ENCODE assay signal across 1 cellular context in the genomic region with DNA sequence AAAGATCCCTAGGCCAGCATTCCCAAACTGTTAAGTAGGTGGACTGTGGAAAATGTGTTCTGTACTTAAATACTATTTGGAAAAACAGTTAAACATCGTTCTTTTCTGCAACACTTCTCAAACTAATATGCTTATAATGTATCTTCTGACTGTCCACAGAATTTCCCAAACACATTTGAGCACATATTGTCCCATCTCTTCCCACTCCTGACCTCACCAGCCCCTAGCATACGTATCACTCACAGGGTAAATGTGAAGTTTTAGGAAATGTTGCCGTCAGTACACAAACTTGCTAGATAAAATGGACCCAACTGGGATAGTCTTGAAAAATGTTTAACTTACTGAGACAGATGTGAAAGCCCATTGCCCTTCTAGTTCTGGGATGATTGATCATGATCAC.
TF ChIP-seq lines count a peak whose summit lies in the region.

No MANE protein-coding gene starts in this region.

TF ChIP-seq in SK-N-SH, 30 proteins besides CTCF, POLR2A, EP300 and RAD21 (continued from another document):
- TF ChIP-seq, protein P1, sequence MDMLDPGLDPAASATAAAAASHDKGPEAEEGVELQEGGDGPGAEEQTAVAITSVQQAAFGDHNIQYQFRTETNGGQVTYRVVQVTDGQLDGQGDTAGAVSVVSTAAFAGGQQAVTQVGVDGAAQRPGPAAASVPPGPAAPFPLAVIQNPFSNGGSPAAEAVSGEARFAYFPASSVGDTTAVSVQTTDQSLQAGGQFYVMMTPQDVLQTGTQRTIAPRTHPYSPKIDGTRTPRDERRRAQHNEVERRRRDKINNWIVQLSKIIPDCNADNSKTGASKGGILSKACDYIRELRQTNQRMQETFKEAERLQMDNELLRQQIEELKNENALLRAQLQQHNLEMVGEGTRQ (IDR thresholded peaks at IDR 0.05; ENCODE audit: borderline replicate concordance, low read depth, low read length), result no peak
- no peak for TF ChIP-seq SMC3 (IDR thresholded peaks at IDR 0.05; ENCODE audit: low read depth, low read length)
- TF ChIP-seq NRF1 (IDR thresholded peaks at IDR 0.05; ENCODE audit: low read depth, low read length), result no peak
- TF ChIP-seq, protein P2, sequence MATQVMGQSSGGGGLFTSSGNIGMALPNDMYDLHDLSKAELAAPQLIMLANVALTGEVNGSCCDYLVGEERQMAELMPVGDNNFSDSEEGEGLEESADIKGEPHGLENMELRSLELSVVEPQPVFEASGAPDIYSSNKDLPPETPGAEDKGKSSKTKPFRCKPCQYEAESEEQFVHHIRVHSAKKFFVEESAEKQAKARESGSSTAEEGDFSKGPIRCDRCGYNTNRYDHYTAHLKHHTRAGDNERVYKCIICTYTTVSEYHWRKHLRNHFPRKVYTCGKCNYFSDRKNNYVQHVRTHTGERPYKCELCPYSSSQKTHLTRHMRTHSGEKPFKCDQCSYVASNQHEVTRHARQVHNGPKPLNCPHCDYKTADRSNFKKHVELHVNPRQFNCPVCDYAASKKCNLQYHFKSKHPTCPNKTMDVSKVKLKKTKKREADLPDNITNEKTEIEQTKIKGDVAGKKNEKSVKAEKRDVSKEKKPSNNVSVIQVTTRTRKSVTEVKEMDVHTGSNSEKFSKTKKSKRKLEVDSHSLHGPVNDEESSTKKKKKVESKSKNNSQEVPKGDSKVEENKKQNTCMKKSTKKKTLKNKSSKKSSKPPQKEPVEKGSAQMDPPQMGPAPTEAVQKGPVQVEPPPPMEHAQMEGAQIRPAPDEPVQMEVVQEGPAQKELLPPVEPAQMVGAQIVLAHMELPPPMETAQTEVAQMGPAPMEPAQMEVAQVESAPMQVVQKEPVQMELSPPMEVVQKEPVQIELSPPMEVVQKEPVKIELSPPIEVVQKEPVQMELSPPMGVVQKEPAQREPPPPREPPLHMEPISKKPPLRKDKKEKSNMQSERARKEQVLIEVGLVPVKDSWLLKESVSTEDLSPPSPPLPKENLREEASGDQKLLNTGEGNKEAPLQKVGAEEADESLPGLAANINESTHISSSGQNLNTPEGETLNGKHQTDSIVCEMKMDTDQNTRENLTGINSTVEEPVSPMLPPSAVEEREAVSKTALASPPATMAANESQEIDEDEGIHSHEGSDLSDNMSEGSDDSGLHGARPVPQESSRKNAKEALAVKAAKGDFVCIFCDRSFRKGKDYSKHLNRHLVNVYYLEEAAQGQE (IDR thresholded peaks at IDR 0.05; ENCODE audit: low read depth, low read length), result no peak
- no peak for TF ChIP-seq RCOR1 (IDR thresholded peaks at IDR 0.05; ENCODE audit: low read length)
- TF ChIP-seq POLR2AphosphoS5 (IDR thresholded peaks at IDR 0.05; ENCODE audit: low read depth, low read length), result no peak
- no peak for TF ChIP-seq JUND (IDR thresholded peaks at IDR 0.05)
- TF ChIP-seq, protein P3, sequence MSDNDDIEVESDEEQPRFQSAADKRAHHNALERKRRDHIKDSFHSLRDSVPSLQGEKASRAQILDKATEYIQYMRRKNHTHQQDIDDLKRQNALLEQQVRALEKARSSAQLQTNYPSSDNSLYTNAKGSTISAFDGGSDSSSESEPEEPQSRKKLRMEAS (IDR thresholded peaks at IDR 0.05; ENCODE audit: low read depth), result no peak
- TF ChIP-seq MXI1 (IDR thresholded peaks at IDR 0.05; ENCODE audit: low read depth, low read length), result no peak
- no peak for TF ChIP-seq ELF1 (IDR thresholded peaks at IDR 0.05)
- no peak for TF ChIP-seq MEF2A (IDR thresholded peaks at IDR 0.05; ENCODE audit: borderline replicate concordance, low read depth)
TF ChIP-seq in SK-N-SH: peak in this region for 0.
